1 cellular context compared by ENCODE assay signal in genomic region chr4:147482281-147482680, GRCh38.
TF ChIP-seq lines count a peak whose summit lies in the region.

No MANE protein-coding gene starts in this region.

TF ChIP-seq in HCT116, 20 proteins besides CTCF, POLR2A, EP300 and RAD21 (continued from another document):
- TF ChIP-seq MAX (IDR thresholded peaks at IDR 0.05) = no peak
- TF ChIP-seq ATF3 (IDR thresholded peaks at IDR 0.05) = no peak
- no peak for TF ChIP-seq ELF1 (IDR thresholded peaks at IDR 0.05; ENCODE audit: borderline replicate concordance, low read depth)
- TF ChIP-seq YY1 (IDR thresholded peaks at IDR 0.05; ENCODE audit: extremely low read depth, insufficient replicate concordance, low read depth, low read length) = no peak
- TF ChIP-seq SP1 (IDR thresholded peaks at IDR 0.05; ENCODE audit: low read depth) = no peak
- TF ChIP-seq REST (IDR thresholded peaks at IDR 0.05; ENCODE audit: low read depth) = no peak
- TF ChIP-seq FOSL1 (IDR thresholded peaks at IDR 0.05; ENCODE audit: low read depth) = no peak
- TF ChIP-seq EZH2phosphoT487 (IDR thresholded peaks at IDR 0.05; ENCODE audit: borderline replicate concordance) = no peak
